In the genomic region with DNA sequence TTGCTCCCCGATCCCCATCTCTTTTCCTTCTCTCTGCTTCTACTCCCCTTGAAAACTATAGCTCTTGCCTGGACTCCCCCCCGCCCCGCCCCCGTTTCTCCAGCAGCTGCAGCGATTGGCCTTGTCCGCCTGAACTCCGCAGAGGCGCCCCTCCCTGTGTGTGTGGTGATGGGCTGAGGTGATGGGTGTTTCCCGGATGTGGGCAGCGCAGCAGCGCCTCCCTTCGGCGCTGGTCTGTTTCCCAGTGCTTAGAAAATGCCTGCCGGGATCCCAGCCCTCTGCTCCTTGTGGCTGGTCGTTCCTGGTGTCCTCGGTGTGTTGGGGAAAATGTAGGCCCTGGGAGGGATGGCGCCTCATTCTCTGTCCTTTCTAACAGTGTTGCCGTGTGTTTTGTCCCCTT, we compare ENCODE assay signal across 12 cellular contexts. TPM values are rescaled to one million over a fixed set of nuclear protein-coding genes. Genes with fewer than 3 reads are reported as not detected.
A peak's percentile ranks its signal among the peaks of the same experiment; 100 is the strongest.
DNase-seq lines count a peak whose midpoint lies in the region; ATAC-seq lines count a peak whose summit lies in the region.
"Had no signal": no experiment of that assay in that cellular context is flagged by ENCODE, and none has a peak within 500 bp of the region (broad histone marks: within the 10 kb centered on the region; RNA-seq: fewer than 3 reads in every experiment).

No MANE protein-coding gene starts in this region.

- CTCF ChIA-PET in CD4-positive, alpha-beta memory T cell (lab: Charles Lee; ENCODE audit: partially characterized antibody) = interaction anchor here (1.4 kb wide), 1 partner anchor 271 kb away, joined by 3 read pairs; no protein-coding TSS in a partner anchor

- H3K4me3 Mint-ChIP-seq in CD4-positive, alpha-beta memory T cell = no peak overlapping the region
- H3K4me3 Mint-ChIP-seq: natural killer cell had no signal

- H3K9me3 ChIP-seq in NT2/D1 (ENCODE audit: insufficient read depth, low read length) = no peaks in the 10 kb centered on the region
- no peaks in the 10 kb centered on the region for H3K9me3 ChIP-seq in CD4-positive, alpha-beta memory T cell (ENCODE audit: control insufficient read depth in 1 of 2, low read length in 2 of 2)
- H3K9me3 ChIP-seq: BLaER1 had no signal

- no peaks in the 10 kb centered on the region for H3K27me3 ChIP-seq in NT2/D1 (ENCODE audit: insufficient read depth, insufficient read length)
- H3K27me3 ChIP-seq in CD4-positive, alpha-beta memory T cell (ENCODE audit: insufficient read depth, low read length) = no peaks in the 10 kb centered on the region
- H3K27me3 ChIP-seq: BLaER1 had no signal

- DNase-seq in stimulated activated CD4-positive, alpha-beta T cell treated with anti-CD3 and anti-CD28 coated beads, Interleukin-15, amount 100 ng/mL, for 24 hours = peak; percentile 3
- no peak for DNase-seq in stimulated activated CD4-positive, alpha-beta T cell treated with anti-CD3 and anti-CD28 coated beads, Interleukin-4, amount 100 ng/mL, for 24 hours
- peak; percentile 86 for DNase-seq in NT2/D1 (ENCODE audit: low read depth, low spot score)
- DNase-seq in iPS DF 4.7 (ENCODE audit: extremely low read depth, low spot score) = peak; percentile 95
- DNase-seq in CD4-positive, alpha-beta memory T cell = no peak
- DNase-seq in germinal center (ENCODE audit: low spot score) = no peak
- DNase-seq: amniotic stem cell, natural killer cell, T-helper 9 cell had no signal

- H3K4me3 ChIP-seq in NT2/D1 (ENCODE audit: insufficient read length, low read depth) = no peak overlapping the region
- H3K4me3 ChIP-seq in CD4-positive, alpha-beta memory T cell (ENCODE audit: low read length in 2 of 2) = no peak overlapping the region
- H3K4me3 ChIP-seq: BLaER1 had no signal

- H3K36me3 ChIP-seq in NT2/D1 (ENCODE audit: insufficient read depth, insufficient read length, low read length) = peaks cover 27% of the 10 kb centered on the region
- no peaks in the 10 kb centered on the region for H3K36me3 ChIP-seq in CD4-positive, alpha-beta memory T cell (ENCODE audit: insufficient read depth, low read length)
- H3K36me3 ChIP-seq: BLaER1 had no signal

- peaks cover 0 to 5% of the 10 kb centered on the region in 2 donors for H3K36me3 Mint-ChIP-seq in CD4-positive, alpha-beta memory T cell
- H3K36me3 Mint-ChIP-seq: natural killer cell had no signal

- POLR2A ChIA-PET in CD4-positive, alpha-beta memory T cell (lab: Charles Lee; ENCODE audit: partially characterized antibody) = no interaction called here

- peaks cover 0 to 11% (median under 1%) of the 10 kb centered on the region in 4 donors for H3K4me1 Mint-ChIP-seq in CD4-positive, alpha-beta memory T cell
- H3K4me1 Mint-ChIP-seq: natural killer cell had no signal

- no peaks in the 10 kb centered on the region for H3K4me1 ChIP-seq in NT2/D1 (ENCODE audit: insufficient read depth, insufficient read length)
- no peaks in the 10 kb centered on the region for H3K4me1 ChIP-seq in CD4-positive, alpha-beta memory T cell (ENCODE audit: insufficient read depth, low read length)
- H3K4me1 ChIP-seq: BLaER1 had no signal

- intact Hi-C loops in CD4-positive, alpha-beta memory T cell (cut with micrococcal nuclease) = no loop called here

- H3K9ac ChIP-seq in NT2/D1 (ENCODE audit: insufficient read length, low read depth) = no peak overlapping the region
- H3K9ac ChIP-seq: BLaER1 had no signal

- H3K9me3 Mint-ChIP-seq in CD4-positive, alpha-beta memory T cell = no peaks in the 10 kb centered on the region
- H3K9me3 Mint-ChIP-seq: natural killer cell had no signal

- H3K27ac ChIP-seq in CD4-positive, alpha-beta memory T cell (ENCODE audit: low read depth, low read length) = no peak overlapping the region
- H3K27ac ChIP-seq: BLaER1 had no signal

- H3K27me3 Mint-ChIP-seq in CD4-positive, alpha-beta memory T cell = no peaks in the 10 kb centered on the region

- no peak for ATAC-seq in HG03521 (IDR thresholded peaks at IDR 0.05; ENCODE audit: unreplicated experiment)
- ATAC-seq in HG02610 (IDR thresholded peaks at IDR 0.05; ENCODE audit: unreplicated experiment) = no peak

- H3K27ac Mint-ChIP-seq in CD4-positive, alpha-beta memory T cell = no peak overlapping the region
- H3K27ac Mint-ChIP-seq: natural killer cell had no signal

RNA-seq across cellular contexts. Expression of a gene that starts 43.3 kb away (rescaled TPM):
- 1 to 10 TPM in 1 of 2 experiments, under 1 TPM in 1; 0.99 to 1.3 TPM for total RNA-seq in CD4-positive, alpha-beta memory T cell
- polyA plus RNA-seq in CD4-positive, alpha-beta memory T cell = 1 to 10 TPM; 2.0 to 3.4 TPM

Comparison
In these comparisons a context has a peak if more than half of its experiments do, and no peak if none do; other contexts are left out.
1. DNase-seq: peak in stimulated activated CD4-positive, alpha-beta T cell treated with anti-CD3 and anti-CD28 coated beads, Interleukin-15, amount 100 ng/mL, for 24 hours (single experiment), NT2/D1 (single experiment) and iPS DF 4.7 (single experiment); none in stimulated activated CD4-positive, alpha-beta T cell treated with anti-CD3 and anti-CD28 coated beads, Interleukin-4, amount 100 ng/mL, for 24 hours (single experiment), CD4-positive, alpha-beta memory T cell (0 of 5) and germinal center (single experiment).